In the genomic region with DNA sequence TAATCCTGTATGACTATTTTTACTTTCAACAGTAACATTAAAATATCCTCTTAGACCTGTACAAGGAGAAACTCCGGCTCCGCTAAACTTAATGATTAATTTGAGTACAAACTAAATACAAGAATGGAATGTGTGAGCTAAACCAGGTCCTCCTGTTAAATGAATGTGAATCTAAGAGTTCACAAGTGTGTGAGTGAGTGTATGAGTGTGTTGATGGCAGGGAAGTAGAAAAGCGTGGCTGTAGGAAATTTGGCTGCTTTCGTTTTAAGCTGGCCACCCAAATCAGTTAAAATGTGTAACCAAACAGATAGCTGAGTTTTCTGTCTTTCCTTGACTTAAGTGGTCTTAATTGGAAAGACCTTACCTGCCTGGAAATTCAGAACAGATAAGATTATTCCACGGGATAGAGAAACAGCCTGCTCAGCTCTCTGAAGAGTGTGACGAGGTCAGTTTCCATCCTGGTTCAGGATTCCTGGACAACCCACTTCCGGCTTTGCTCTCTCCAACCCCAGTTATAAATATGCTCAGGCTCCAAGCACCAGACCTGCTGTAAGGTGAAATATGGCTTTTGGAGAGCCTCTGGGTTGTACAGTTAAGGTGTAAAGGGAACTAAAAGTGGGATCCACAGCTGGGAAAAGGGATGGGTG, we compare ENCODE assay signal across 11 cellular contexts.
DNase-seq lines count a peak whose midpoint lies in the region; ATAC-seq and TF ChIP-seq lines count a peak whose summit lies in the region.
"Had no signal": no experiment of that assay in that cellular context is flagged by ENCODE, and none has a peak within 500 bp of the region (broad histone marks: within the 10 kb centered on the region; RNA-seq: fewer than 3 reads in every experiment).

No MANE protein-coding gene starts in this region.

- peak overlapping the region; percentile 52; the same call in 1 of the 2 replicates for H3K4me3 Mint-ChIP-seq in HFFc6
- H3K4me3 Mint-ChIP-seq: activated CD8-positive, alpha-beta T cell treated with anti-CD3 and anti-CD28 coated beads, Interleukin-2, amount 10 ng/mL, durations not matched to agents 7 days and 5 days had no signal

- 3 to 10% methylated on average over 7 of the region's 7 CpGs for WGBS in body of pancreas, 2 donors
- 31 to 60% methylated on average over 7 of the region's 7 CpGs for WGBS in sigmoid colon, 2 donors

- no peaks in the 10 kb centered on the region for H3K36me3 Mint-ChIP-seq in HFFc6 (ENCODE audit: low read depth)

- no peak for TF ChIP-seq EP300 in sigmoid colon (IDR thresholded peaks at IDR 0.05)

- intact Hi-C loops in body of pancreas (cut with DNase I) = no loop called here
- intact Hi-C loops in sigmoid colon (cut with DNase I) = no loop called here
- intact Hi-C loops in gastrocnemius medialis (cut with DNase I; ENCODE audit: low total_unique reads) = no loop called here

- ATAC-seq in body of pancreas (peak; percentile 94), gastrocnemius medialis (no peak), GM19455 (IDR thresholded peaks at IDR 0.05; ENCODE audit: unreplicated experiment) (no peak), HG03139 (IDR thresholded peaks at IDR 0.05; ENCODE audit: unreplicated experiment) (no peak), HG02623 (IDR thresholded peaks at IDR 0.05; ENCODE audit: unreplicated experiment) (no peak)
- ATAC-seq: activated CD8-positive, alpha-beta T cell treated with anti-CD3 and anti-CD28 coated beads, Interleukin-2, amount 10 ng/mL, durations not matched to agents 7 days and 5 days had no signal

- in situ Hi-C loops in gastrocnemius medialis (cut with MboI; ENCODE audit: low sequenced_read_pairs in 4 of 4) = no loop called here

- H3K4me3 ChIP-seq in body of pancreas = peak overlapping the region in 1 of 2 donors; percentile 41
- peak overlapping the region; percentile 21 for H3K4me3 ChIP-seq in kidney epithelial cell (ENCODE audit: low read depth, low read length)
- peak overlapping the region; percentile 6 to 45 (median 38) for H3K4me3 ChIP-seq in sigmoid colon
- no peak overlapping the region for H3K4me3 ChIP-seq in gastrocnemius medialis

- H3K36me3 ChIP-seq in body of pancreas (replicated peaks in 1 of 2; ENCODE audit: insufficient read depth in 1 of 2, low read depth in 2 of 2) (no peaks in the 10 kb centered on the region), kidney epithelial cell (ENCODE audit: control insufficient read depth, insufficient read depth, low read length) (no peaks in the 10 kb centered on the region), sigmoid colon (no peaks in the 10 kb centered on the region), gastrocnemius medialis (no peaks in the 10 kb centered on the region)

- peaks cover 4% of the 10 kb centered on the region for H3K4me1 ChIP-seq in body of pancreas
- H3K4me1 ChIP-seq in sigmoid colon = peaks cover 0 to 4% (median 0%) of the 10 kb centered on the region in 4 donors
- H3K4me1 ChIP-seq in gastrocnemius medialis = no peaks in the 10 kb centered on the region

- no peaks in the 10 kb centered on the region for H3K4me1 Mint-ChIP-seq in HFFc6 (ENCODE audit: low read depth)

- TF ChIP-seq CTCF in HFFc6 (IDR thresholded peaks at IDR 0.05) (no peak), body of pancreas (IDR thresholded peaks at IDR 0.05) (no peak), kidney epithelial cell (IDR thresholded peaks at IDR 0.05; ENCODE audit: insufficient read depth, low read length, poor library complexity, severe bottlenecking) (no peak), sigmoid colon (IDR thresholded peaks at IDR 0.05) (no peak), gastrocnemius medialis (IDR thresholded peaks at IDR 0.05 in 4 of 5, conservative IDR thresholded peaks at IDR 0.05 in 1 of 5) (no peak)

- TF ChIP-seq POLR2A in body of pancreas (IDR thresholded peaks at IDR 0.05) = peak in 1 of 3 donors; percentile 43
- no peak for TF ChIP-seq POLR2A in sigmoid colon (IDR thresholded peaks at IDR 0.05)
- TF ChIP-seq POLR2A in gastrocnemius medialis (IDR thresholded peaks at IDR 0.05) = no peak

- DNase-seq in HFFc6 (no peak), body of pancreas (peak; percentile 31 to 43 (median 37)), kidney epithelial cell (ENCODE audit: low read depth) (no peak), sigmoid colon (no peak), gastrocnemius medialis (no peak)
- DNase-seq: activated CD8-positive, alpha-beta T cell treated with anti-CD3 and anti-CD28 coated beads, Interleukin-2, amount 10 ng/mL, durations not matched to agents 7 days and 5 days; NCI-H446 had no signal

- H3K9me3 ChIP-seq in body of pancreas (no peaks in the 10 kb centered on the region), sigmoid colon (no peaks in the 10 kb centered on the region), gastrocnemius medialis (no peaks in the 10 kb centered on the region)

- H3K27ac ChIP-seq in body of pancreas (peak overlapping the region in 3 of 4 donors; percentile 48 to 77 (median 62)), sigmoid colon (peak overlapping the region in 3 of 4 donors; percentile 23 to 39 (median 26)), gastrocnemius medialis (no peak overlapping the region)
- H3K27ac ChIP-seq: KMS-11 had no signal

- H3K27me3 ChIP-seq in body of pancreas = no peaks in the 10 kb centered on the region
- no peaks in the 10 kb centered on the region for H3K27me3 ChIP-seq in kidney epithelial cell (ENCODE audit: control insufficient read depth, insufficient read depth, low read length)
- H3K27me3 ChIP-seq in sigmoid colon = no peaks in the 10 kb centered on the region
- no peaks in the 10 kb centered on the region for H3K27me3 ChIP-seq in gastrocnemius medialis

- no peak overlapping the region for H3K27ac Mint-ChIP-seq in HFFc6
- H3K27ac Mint-ChIP-seq: activated CD8-positive, alpha-beta T cell treated with anti-CD3 and anti-CD28 coated beads, Interleukin-2, amount 10 ng/mL, durations not matched to agents 7 days and 5 days had no signal

- H3K9me3 Mint-ChIP-seq in HFFc6 = peaks cover 14% of the 10 kb centered on the region

- no peaks in the 10 kb centered on the region; the same call in 1 of the 2 replicates for H3K27me3 Mint-ChIP-seq in HFFc6 (ENCODE audit: insufficient read depth)

Comparison
In these comparisons a context has a peak if more than half of its experiments do, and no peak if none do; other contexts are left out.
1. DNase-seq: peak in body of pancreas (4 of 4); none in HFFc6 (single experiment), kidney epithelial cell (single experiment), sigmoid colon (single experiment) and gastrocnemius medialis (0 of 2).
2. H3K27ac ChIP-seq: peak in body of pancreas (3 of 4) and sigmoid colon (3 of 4); none in gastrocnemius medialis (0 of 4).
3. H3K4me3 ChIP-seq: peak in kidney epithelial cell (single experiment) and sigmoid colon (4 of 4); none in gastrocnemius medialis (0 of 4).